In genomic region chr17:80025140-80025539, GRCh38 we compare ENCODE assay signal across 12 cellular contexts. TPM values are rescaled to one million over a fixed set of nuclear protein-coding genes. Genes with fewer than 3 reads are reported as not detected.
DNase-seq lines count a peak whose midpoint lies in the region; ATAC-seq and TF ChIP-seq lines count a peak whose summit lies in the region.
"Had no signal": no experiment of that assay in that cellular context is flagged by ENCODE, and none has a peak within 500 bp of the region (broad histone marks: within the 10 kb centered on the region; RNA-seq: fewer than 3 reads in every experiment).

No MANE protein-coding gene starts in this region.

- H3K4me3 ChIP-seq in HEK293 (ENCODE audit: low read depth, low read length) = no peak overlapping the region
- H3K4me3 ChIP-seq in endodermal cell (ENCODE audit: low read length) = no peak overlapping the region
- no peak overlapping the region for H3K4me3 ChIP-seq in neural progenitor cell

- H3K27ac Mint-ChIP-seq in endodermal cell (no peak overlapping the region), neural progenitor cell (no peak overlapping the region)
- H3K27ac Mint-ChIP-seq in naive thymus-derived CD8-positive, alpha-beta T cell = no peak overlapping the region
- H3K27ac Mint-ChIP-seq: CD4-positive, CD25-positive, alpha-beta regulatory T cell had no signal

- H4K20me1 ChIP-seq in neural progenitor cell (ENCODE audit: low read depth) = peaks cover 61% of the 10 kb centered on the region

- no peaks in the 10 kb centered on the region for H3K27me3 ChIP-seq in endodermal cell (ENCODE audit: control insufficient read depth, insufficient read depth, low read length, poor library complexity, severe bottlenecking)
- no peaks in the 10 kb centered on the region for H3K27me3 ChIP-seq in neural progenitor cell
- H3K27me3 ChIP-seq: brain microvascular endothelial cell had no signal

- H3K9ac ChIP-seq in endodermal cell (ENCODE audit: extremely low read depth, low read length, poor library complexity, severe bottlenecking) (no peak overlapping the region), neural progenitor cell (no peak overlapping the region)

- H3K4me2 ChIP-seq in neural progenitor cell = no peak overlapping the region

- DNase-seq in NCI-H345 (lab: John Stamatoyannopoulos, UW) (peak; percentile 84), endodermal cell (peak; percentile 80), neural progenitor cell (ENCODE audit: low spot score) (peak; percentile 52), NCI-H748 (lab: John Stamatoyannopoulos, UW; ENCODE audit: unreplicated experiment) (no peak), NK-92 (lab: John Stamatoyannopoulos, UW; ENCODE audit: unreplicated experiment) (no peak)
- DNase-seq in naive thymus-derived CD8-positive, alpha-beta T cell = no peak
- no peak for DNase-seq in activated T-cell treated with anti-CD3 and anti-CD28 coated beads, Interleukin-2, amount 50 U/mL, for 48 hours
- DNase-seq: activated effector memory CD4-positive, alpha-beta T cell treated with Interleukin-2 at 50 U/mL for 16 hours; brain microvascular endothelial cell; CD4-positive, CD25-positive, alpha-beta regulatory T cell had no signal

- WGBS in endodermal cell (ENCODE audit: insufficient coverage in 1 of 2, insufficient read length in 1 of 2), 2 experiments = 72 to 100% methylated on average over 1 to 11 of the region's 11 CpGs

- H3K4me1 ChIP-seq in HEK293 (ENCODE audit: control insufficient read depth, insufficient read depth, low read length) (peaks cover 3% of the 10 kb centered on the region), endodermal cell (ENCODE audit: control insufficient read depth, insufficient read depth, low read length) (no peaks in the 10 kb centered on the region), neural progenitor cell (peaks cover 5% of the 10 kb centered on the region)

- no peak overlapping the region for H3K27ac ChIP-seq in HEK293 (ENCODE audit: extremely low read depth, low read depth, low read length)
- H3K27ac ChIP-seq in endodermal cell (ENCODE audit: low read depth, low read length) = no peak overlapping the region
- H3K27ac ChIP-seq in neural progenitor cell = no peak overlapping the region
- H3K27ac ChIP-seq: brain microvascular endothelial cell had no signal

- no peaks in the 10 kb centered on the region for H3K9me3 ChIP-seq in HEK293 (ENCODE audit: control insufficient read depth, insufficient read depth, low read depth, low read length)
- no peaks in the 10 kb centered on the region for H3K9me3 ChIP-seq in endodermal cell (ENCODE audit: control insufficient read depth, low read length)
- H3K9me3 ChIP-seq in neural progenitor cell (ENCODE audit: low read depth) = no peaks in the 10 kb centered on the region

- no peaks in the 10 kb centered on the region for H3K27me3 Mint-ChIP-seq in endodermal cell (ENCODE audit: insufficient read depth)
- peaks cover 2% of the 10 kb centered on the region for H3K27me3 Mint-ChIP-seq in neural progenitor cell (ENCODE audit: insufficient read depth, low read depth)
- no peaks in the 10 kb centered on the region for H3K27me3 Mint-ChIP-seq in naive thymus-derived CD8-positive, alpha-beta T cell
- H3K27me3 Mint-ChIP-seq: CD4-positive, CD25-positive, alpha-beta regulatory T cell had no signal

- TF ChIP-seq CTCF in HEK293 (tag by site-specific recombination; IDR thresholded peaks at IDR 0.05) (no peak), endodermal cell (conservative IDR thresholded peaks at IDR 0.05) (no peak), neural progenitor cell (IDR thresholded peaks at IDR 0.05) (no peak)

- CTCF ChIA-PET in HEK293 (lab: Yijun Ruan, JAX) = interaction anchor here (3.7 to 5.6 kb wide), 2 partner anchors 17 to 19 kb away, joined by 25 to 29 read pairs; no protein-coding TSS in a partner anchor

- H3K4me1 Mint-ChIP-seq in endodermal cell = peaks cover 20% of the 10 kb centered on the region
- peaks cover 21% of the 10 kb centered on the region for H3K4me1 Mint-ChIP-seq in neural progenitor cell
- peaks cover 0 to 4% (median 0%) of the 10 kb centered on the region in 4 donors for H3K4me1 Mint-ChIP-seq in naive thymus-derived CD8-positive, alpha-beta T cell
- H3K4me1 Mint-ChIP-seq: CD4-positive, CD25-positive, alpha-beta regulatory T cell had no signal

- no peak overlapping the region for H2AFZ ChIP-seq in neural progenitor cell (replicated peaks)

- peaks cover 21% of the 10 kb centered on the region for H3K36me3 Mint-ChIP-seq in endodermal cell (ENCODE audit: low read depth)
- peaks cover 26% of the 10 kb centered on the region for H3K36me3 Mint-ChIP-seq in neural progenitor cell
- no peaks in the 10 kb centered on the region for H3K36me3 Mint-ChIP-seq in naive thymus-derived CD8-positive, alpha-beta T cell

- H3K9me3 Mint-ChIP-seq in endodermal cell = no peaks in the 10 kb centered on the region
- H3K9me3 Mint-ChIP-seq in neural progenitor cell = peaks cover 3% of the 10 kb centered on the region
- no peaks in the 10 kb centered on the region for H3K9me3 Mint-ChIP-seq in naive thymus-derived CD8-positive, alpha-beta T cell
- H3K9me3 Mint-ChIP-seq: CD4-positive, CD25-positive, alpha-beta regulatory T cell had no signal

- peaks cover 9% of the 10 kb centered on the region for H3F3A ChIP-seq in neural progenitor cell (ENCODE audit: low read depth)

- POLR2A ChIA-PET in HEK293 (lab: Yijun Ruan, JAX) = no interaction called here
- POLR2A ChIA-PET in naive thymus-derived CD8-positive, alpha-beta T cell (lab: Charles Lee) = no interaction called here

- H3K4me3 Mint-ChIP-seq in endodermal cell (no peak overlapping the region), neural progenitor cell (no peak overlapping the region)
- H3K4me3 Mint-ChIP-seq in naive thymus-derived CD8-positive, alpha-beta T cell = no peak overlapping the region
- H3K4me3 Mint-ChIP-seq: CD4-positive, CD25-positive, alpha-beta regulatory T cell had no signal

- peaks cover 56% of the 10 kb centered on the region for H3K79me2 ChIP-seq in neural progenitor cell (ENCODE audit: low read depth)

- no peak for ATAC-seq in naive thymus-derived CD8-positive, alpha-beta T cell
- ATAC-seq: right cardiac atrium had no signal

- H3K36me3 ChIP-seq in HEK293 (ENCODE audit: control insufficient read depth in 2 of 2, insufficient read depth in 1 of 2, low read length in 2 of 2) (peaks cover 0 to 9% of the 10 kb centered on the region in 2 experiments; a peak in 1 of 3 replicates), endodermal cell (ENCODE audit: control insufficient read depth, insufficient read depth, low read length) (no peaks in the 10 kb centered on the region), neural progenitor cell (no peaks in the 10 kb centered on the region)

TF ChIP-seq in HEK293, 187 proteins besides CTCF, POLR2A, EP300 and RAD21 (continues in another document):
- TF ChIP-seq ZNF354C (tag by site-specific recombination; IDR thresholded peaks at IDR 0.05; ENCODE audit: borderline replicate concordance, low read depth) (no peak), KLF9 (tag by site-specific recombination; IDR thresholded peaks at IDR 0.05; ENCODE audit: low read depth) (no peak), ZNF843 (tag by site-specific recombination; IDR thresholded peaks at IDR 0.05) (no peak), WT1 (tag by site-specific recombination; IDR thresholded peaks at IDR 0.05) (peak; percentile 37; the same call in 1 of the 2 replicates), ZBTB26 (tag by site-specific recombination; optimal IDR thresholded peaks at IDR 0.05) (no peak), FEZF1 (tag by site-specific recombination; IDR thresholded peaks at IDR 0.05) (no peak), ZNF221 (tag by site-specific recombination; IDR thresholded peaks at IDR 0.05; ENCODE audit: borderline replicate concordance) (no peak), IKZF3 (tag by site-specific recombination; IDR thresholded peaks at IDR 0.05) (peak; percentile 80), ZIC2 (tag by site-specific recombination; IDR thresholded peaks at IDR 0.05) (peak; percentile 93), ZNF48 (tag by site-specific recombination; IDR thresholded peaks at IDR 0.05) (no peak), ZBTB8A (tag by site-specific recombination; IDR thresholded peaks at IDR 0.05) (0 out of 2 replicates have a peak, but pooled peaks have one; percentile 12), ZNF2 (tag by site-specific recombination; IDR thresholded peaks at IDR 0.05) (no peak), ZNF600 (tag by site-specific recombination; IDR thresholded peaks at IDR 0.05) (no peak), ZNF214 (tag by site-specific recombination; IDR thresholded peaks at IDR 0.05; ENCODE audit: borderline replicate concordance) (no peak), TRIM28 (IDR thresholded peaks at IDR 0.05; ENCODE audit: borderline replicate concordance, low read length) (no peak)

RNA-seq across cellular contexts. Expression of gene TBC1D16, which starts 10.5 kb away (rescaled TPM):
- total RNA-seq in endodermal cell = 100 to 1,000 TPM in 1 of 2 donors, 10 to 100 TPM in 1; 88.2 to 116 TPM
- 56.3 TPM for polyA plus RNA-seq in endodermal cell (2013, experiment 1 of 2)
- 53.8 TPM for polyA plus RNA-seq in endodermal cell (2013, experiment 2 of 2)
- total RNA-seq in neural progenitor cell (ENCODE audit: low replicate concordance) = 21.2 and 34.8 TPM in 2 replicates
- total RNA-seq in naive thymus-derived CD8-positive, alpha-beta T cell = 1 to 10 TPM; 2.6 to 3.1 TPM
- under 1 TPM; 0.48 to 0.89 (median 0.50) TPM for polyA plus RNA-seq in naive thymus-derived CD8-positive, alpha-beta T cell

RNA-seq across cellular contexts. Expression of gene CCDC40, which starts 11.3 kb away (rescaled TPM):
- total RNA-seq in endodermal cell (10 to 100 TPM; 21.7 to 38.9 TPM), neural progenitor cell (ENCODE audit: low replicate concordance) (7.7 and 11.8 TPM in 2 replicates)
- polyA plus RNA-seq in endodermal cell (2013, experiment 1 of 2) = 16.3 TPM
- 14.2 TPM for polyA plus RNA-seq in endodermal cell (2013, experiment 2 of 2)
- 1 to 10 TPM; 4.2 to 4.8 TPM for total RNA-seq in naive thymus-derived CD8-positive, alpha-beta T cell
- polyA plus RNA-seq in naive thymus-derived CD8-positive, alpha-beta T cell = under 1 TPM in 1 of 3 donors, not detected in 2; 0.37 TPM
- polyA plus RNA-seq: CD4-positive, CD25-positive, alpha-beta regulatory T cell had no signal

Comparison
In these comparisons a context has a peak if more than half of its experiments do, and no peak if none do; other contexts are left out.
1. DNase-seq: peak in NCI-H345 (single experiment), endodermal cell (single experiment) and neural progenitor cell (single experiment); none in NCI-H748 (single experiment), naive thymus-derived CD8-positive, alpha-beta T cell (0 of 10), activated T-cell treated with anti-CD3 and anti-CD28 coated beads, Interleukin-2, amount 50 U/mL, for 48 hours (0 of 2) and NK-92 (single experiment).